25 cellular contexts compared by ENCODE assay signal in the genomic region with DNA sequence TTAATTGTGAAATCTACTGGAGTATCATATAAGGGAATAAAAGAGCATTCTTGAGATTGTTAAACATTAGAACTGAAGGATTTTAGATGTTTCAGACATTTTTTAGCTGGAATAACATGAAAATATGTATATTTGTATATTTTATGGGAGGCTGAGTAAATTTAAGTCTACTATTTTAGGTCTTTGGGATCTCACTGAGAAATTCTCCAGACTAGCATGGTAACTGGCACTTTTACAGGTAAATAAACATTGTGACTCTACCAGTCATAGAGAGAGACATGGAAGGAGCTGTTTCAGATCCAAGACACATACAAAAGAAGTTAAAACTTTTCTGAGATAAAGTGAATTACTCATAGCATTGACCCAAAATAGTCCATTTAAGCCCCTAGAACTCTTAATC.
"Had no signal": no experiment of that assay in that cellular context is flagged by ENCODE, and none has a peak within 500 bp of the region (broad histone marks: within the 10 kb centered on the region; RNA-seq: fewer than 3 reads in every experiment).

No MANE protein-coding gene starts in this region.

- FAIRE-seq: kidney had no signal

- H3K9me3 ChIP-seq: gastroesophageal sphincter, left ventricle myocardium inferior, lower lobe of right lung, ovary, right atrium auricular region, sigmoid colon, thyroid gland, upper lobe of left lung, uterus had no signal

- ATAC-seq: gastroesophageal sphincter; left cardiac atrium; lower lobe of right lung; natural killer cell; stimulated activated naive B cell treated with anti-CD40 and anti-IgM and Interleukin-4, amounts not matched to agents 10 μg/mL and 1 μg/mL and 100 μg/mL, for 72 hours had no signal

- H3K4me1 ChIP-seq: lower lobe of right lung, right atrium auricular region, thyroid gland, upper lobe of left lung, uterus had no signal

- H3K27ac Mint-ChIP-seq: memory B cell; mesothelial cell of epicardium; natural killer cell; stimulated activated naive B cell treated with anti-CD40 and anti-IgM and Interleukin-4, amounts not matched to agents 10 μg/mL and 1 μg/mL and 100 μg/mL, for 72 hours had no signal

- H3K9me3 Mint-ChIP-seq: memory B cell, natural killer cell had no signal

- H3K27ac ChIP-seq: dorsolateral prefrontal cortex, gastroesophageal sphincter, left ventricle myocardium inferior, lower lobe of right lung, ovary, right atrium auricular region, sigmoid colon, skin epidermis, thyroid gland, upper lobe of left lung, uterus had no signal

- H3K4me3 Mint-ChIP-seq: memory B cell; mesothelial cell of epicardium; natural killer cell; neural crest cell; stimulated activated naive B cell treated with anti-CD40 and anti-IgM and Interleukin-4, amounts not matched to agents 10 μg/mL and 1 μg/mL and 100 μg/mL, for 72 hours had no signal

- H3K36me3 ChIP-seq: gastroesophageal sphincter, left ventricle myocardium inferior, lower lobe of right lung, ovary, right atrium auricular region, sigmoid colon, thyroid gland, upper lobe of left lung, uterus had no signal

- H3K4me3 ChIP-seq: coronary artery, dorsolateral prefrontal cortex, gastroesophageal sphincter, left ventricle myocardium inferior, lower lobe of right lung, ovary, right atrium auricular region, sigmoid colon, skin epidermis, thyroid gland, upper lobe of left lung, uterus had no signal

- H3K27me3 Mint-ChIP-seq: memory B cell; stimulated activated naive B cell treated with anti-CD40 and anti-IgM and Interleukin-4, amounts not matched to agents 10 μg/mL and 1 μg/mL and 100 μg/mL, for 72 hours had no signal

- H3K27me3 ChIP-seq: dorsolateral prefrontal cortex, gastroesophageal sphincter, ovary, right atrium auricular region, sigmoid colon, thyroid gland, upper lobe of left lung, uterus had no signal

- DNase-seq: dorsolateral prefrontal cortex; effector CD8-positive, alpha-beta T cell; foreskin fibroblast; glutamatergic neuron; kidney; left cardiac atrium; left ventricle myocardium inferior; lower lobe of right lung; natural killer cell; nucleus accumbens; ovary; sigmoid colon; stimulated activated CD4-positive, alpha-beta T cell treated with anti-CD3 and anti-CD28 coated beads, Interleukin-2, amount 100 ng/mL, for 24 hours; stimulated activated CD4-positive, alpha-beta T cell treated with anti-CD3 and anti-CD28 coated beads, Interleukin-4, amount 100 ng/mL, for 4 hours; stimulated activated naive B cell treated with anti-CD40 and anti-IgM and Interleukin-4, amounts not matched to agents 10 μg/mL and 1 μg/mL and 100 μg/mL, for 72 hours; thyroid gland; upper lobe of left lung; uterus had no signal

- H3K4me1 Mint-ChIP-seq: memory B cell, mesothelial cell of epicardium, neural crest cell had no signal

- H3K36me3 Mint-ChIP-seq: mesothelial cell of epicardium, natural killer cell had no signal
